In genomic region chr1:150281221-150281757, GRCh38 we compare ENCODE assay signal across 8 cellular contexts. TPM values are rescaled to one million over a fixed set of nuclear protein-coding genes. Genes with fewer than 3 reads are reported as not detected.
DNase-seq lines count a peak whose midpoint lies in the region; ATAC-seq and TF ChIP-seq lines count a peak whose summit lies in the region.

No MANE protein-coding gene starts in this region.

- H3K36me3 ChIP-seq in colonic mucosa: no peaks in the 10 kb centered on the region

- no peaks in the 10 kb centered on the region for H3K27me3 ChIP-seq in colonic mucosa

- intact Hi-C loops in activated B cell treated with CpG ODN at 0.5 μM for 24 hours (cut with micrococcal nuclease): loop anchor here (1.0 to 5.0 kb wide), 4 partner anchors 12 to 214 kb away; partner anchors contain the start of genes APH1A, PRPF3 and VPS45
- intact Hi-C loops in colonic mucosa (cut with DNase I): loop anchor here (2.0 kb wide), 1 partner anchor 26 kb away; no protein-coding TSS in a partner anchor

- peak overlapping the region; percentile 67 for H3K27ac Mint-ChIP-seq in activated B cell treated with CpG ODN at 0.5 μM for 24 hours

- H3K4me1 ChIP-seq in colonic mucosa: peaks cover 3% of the 10 kb centered on the region

- H3K4me3 ChIP-seq in colonic mucosa: peak overlapping the region; percentile 43

- peaks cover 4% of the 10 kb centered on the region for H3K9me3 Mint-ChIP-seq in activated B cell treated with CpG ODN at 0.5 μM for 24 hours

- ATAC-seq in activated B cell treated with CpG ODN at 0.5 μM for 24 hours (ENCODE audit: low read depth) (peak; percentile 77), left lobe of liver (peak; percentile 60), HG02981 (IDR thresholded peaks at IDR 0.05; ENCODE audit: unreplicated experiment) (no peak), HG03159 (IDR thresholded peaks at IDR 0.05; ENCODE audit: unreplicated experiment) (no peak)

- H3K9ac ChIP-seq in colonic mucosa (ENCODE audit: low read depth in 2 of 2, low read length in 2 of 2): peak overlapping the region; percentile 54 to 77

- peak overlapping the region; percentile 85 for H3K4me3 Mint-ChIP-seq in activated B cell treated with CpG ODN at 0.5 μM for 24 hours

- H3K27ac ChIP-seq in colonic mucosa: peak overlapping the region; percentile 58

- POLR2A ChIA-PET in activated B cell treated with CpG ODN at 0.5 μM for 24 hours (lab: Charles Lee): interaction anchor here (0.6 to 1.8 kb wide), 8 partner anchors 13 to 1174 kb away, joined by 3 to 9 read pairs (median 4); partner anchors contain the start of genes ANP32E, APH1A and RPRD2

- peaks cover 3% of the 10 kb centered on the region for H3K27me3 Mint-ChIP-seq in activated B cell treated with CpG ODN at 0.5 μM for 24 hours

- CTCF ChIA-PET in activated B cell treated with CpG ODN at 0.5 μM for 24 hours (lab: Charles Lee): interaction anchor here (0.7 to 2.5 kb wide), 8 partner anchors 12 to 94 kb away, joined by 3 to 34 read pairs (median 4); partner anchors contain the start of genes APH1A and CA14

- DNase-seq in NCI-H2107 treated with DMSO at 0.1 percent for 48 hours (lab: John Stamatoyannopoulos, UW; ENCODE audit: unreplicated experiment) (peak; percentile 86), activated B cell treated with CpG ODN at 0.5 μM for 24 hours (peak; percentile 45), colonic mucosa (peak; percentile 82), left lobe of liver (ENCODE audit: low spot score) (peak; percentile 77)
- DNase-seq in stimulated activated CD4-positive, alpha-beta T cell treated with anti-CD3 and anti-CD28 coated beads, Interleukin-1b, Interleukin-23, amount 100 ng/mL, for 4 hours (ENCODE audit: low read depth in 2 of 2): peak; percentile 41 to 54

- TF ChIP-seq CTCF in GM12873 (IDR thresholded peaks at IDR 0.05; ENCODE audit: insufficient read depth, low read depth, low read length, missing control alignments) (peak; percentile 63), activated B cell treated with CpG ODN at 0.5 μM for 24 hours (IDR thresholded peaks at IDR 0.05) (no peak), colonic mucosa (IDR thresholded peaks at IDR 0.05) (peak; percentile 49)

- H3K36me3 Mint-ChIP-seq in activated B cell treated with CpG ODN at 0.5 μM for 24 hours (ENCODE audit: low read depth): no peaks in the 10 kb centered on the region

- H3K9me3 ChIP-seq in colonic mucosa: no peaks in the 10 kb centered on the region

- peaks cover 20% of the 10 kb centered on the region for H3K4me1 Mint-ChIP-seq in activated B cell treated with CpG ODN at 0.5 μM for 24 hours

RNA-seq across cellular contexts. Expression of gene CIART, which starts 1.1 kb away (rescaled TPM):
- total RNA-seq in activated B cell treated with CpG ODN at 0.5 μM for 24 hours: 0.20 and 1.0 TPM in 2 replicates
- 1 to 10 TPM in 1 of 2 donors, under 1 TPM in 1; 0.69 to 1.6 TPM for total RNA-seq in colonic mucosa
- 5.3 TPM for total RNA-seq in left lobe of liver

RNA-seq across cellular contexts. Expression of gene C1orf54, which starts 8.7 kb away (rescaled TPM):
- 0.38 and 0.39 TPM in 2 replicates for total RNA-seq in activated B cell treated with CpG ODN at 0.5 μM for 24 hours
- total RNA-seq in colonic mucosa: 1 to 10 TPM; 2.7 to 6.0 TPM
- total RNA-seq in left lobe of liver: 3.0 TPM

RNA-seq across cellular contexts. Expression of gene MRPS21, which starts 12.4 kb away (rescaled TPM):
- total RNA-seq in activated B cell treated with CpG ODN at 0.5 μM for 24 hours (66.8 and 69.2 TPM in 2 replicates), colonic mucosa (10 to 100 TPM; 42.7 to 68.6 TPM), left lobe of liver (27.0 TPM)

RNA-seq across cellular contexts. Expression of gene APH1A, which starts 12.5 kb away (rescaled TPM):
- total RNA-seq in activated B cell treated with CpG ODN at 0.5 μM for 24 hours: 145 TPM in 2 replicates
- total RNA-seq in colonic mucosa: 100 to 1,000 TPM; 180 to 209 TPM
- total RNA-seq in left lobe of liver: 88.5 TPM

RNA-seq across cellular contexts. Expression of gene CA14, which starts 23.7 kb away (rescaled TPM):
- total RNA-seq in activated B cell treated with CpG ODN at 0.5 μM for 24 hours: not detected in 2 replicates
- total RNA-seq in colonic mucosa: under 1 TPM; 0.22 to 0.29 TPM
- 5.6 TPM for total RNA-seq in left lobe of liver

Comparison
In these comparisons a context has a peak if more than half of its experiments do, and no peak if none do; other contexts are left out.
1. ATAC-seq: peak in activated B cell treated with CpG ODN at 0.5 μM for 24 hours (single experiment) and left lobe of liver (single experiment); none in HG02981 (single experiment) and HG03159 (single experiment).
2. Peak in every context shown above with its lines, with median percentiles within 50 percentile points of each other: DNase-seq.